In the genomic region with DNA sequence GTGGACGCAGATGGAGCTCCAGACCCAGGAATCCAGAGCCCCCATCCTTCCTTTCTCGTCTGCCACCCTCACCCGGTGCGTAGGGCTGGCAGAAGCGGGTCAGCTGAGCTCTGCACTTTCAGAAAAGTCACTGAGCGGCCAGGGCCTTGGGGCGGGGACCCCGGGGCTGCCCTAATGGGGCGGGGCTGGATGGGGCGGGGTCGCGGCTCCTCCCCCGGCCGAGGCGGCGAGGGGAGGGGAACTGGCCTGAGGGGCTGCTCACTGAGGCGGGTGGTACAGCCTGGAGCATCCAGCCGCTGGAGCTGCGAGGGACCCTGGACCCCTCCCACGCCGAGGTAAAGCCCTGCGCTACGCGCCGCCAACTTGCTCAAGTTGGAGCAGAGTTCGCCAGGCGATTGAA, we compare ENCODE assay signal across 1 cellular context.
TF ChIP-seq lines count a peak whose summit lies in the region.

A gene with protein sequence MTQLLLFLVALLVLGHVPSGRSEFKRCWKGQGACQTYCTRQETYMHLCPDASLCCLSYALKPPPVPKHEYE (minus strand): TSS at position 96 of the 400 bp plus-strand sequence. CDS start 2,114 bp downstream, outside the sequence.
A gene with protein sequence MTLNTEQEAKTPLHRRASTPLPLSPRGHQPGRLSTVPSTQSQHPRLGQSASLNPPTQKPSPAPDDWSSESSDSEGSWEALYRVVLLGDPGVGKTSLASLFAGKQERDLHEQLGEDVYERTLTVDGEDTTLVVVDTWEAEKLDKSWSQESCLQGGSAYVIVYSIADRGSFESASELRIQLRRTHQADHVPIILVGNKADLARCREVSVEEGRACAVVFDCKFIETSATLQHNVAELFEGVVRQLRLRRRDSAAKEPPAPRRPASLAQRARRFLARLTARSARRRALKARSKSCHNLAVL (plus strand): TSS at position 257 of the 400 bp plus-strand sequence. CDS start 1,158 bp downstream, outside the sequence.

TF ChIP-seq in WTC11, 78 proteins besides CTCF, POLR2A, EP300 and RAD21 (continued from another document):
- TF ChIP-seq, protein P1, sequence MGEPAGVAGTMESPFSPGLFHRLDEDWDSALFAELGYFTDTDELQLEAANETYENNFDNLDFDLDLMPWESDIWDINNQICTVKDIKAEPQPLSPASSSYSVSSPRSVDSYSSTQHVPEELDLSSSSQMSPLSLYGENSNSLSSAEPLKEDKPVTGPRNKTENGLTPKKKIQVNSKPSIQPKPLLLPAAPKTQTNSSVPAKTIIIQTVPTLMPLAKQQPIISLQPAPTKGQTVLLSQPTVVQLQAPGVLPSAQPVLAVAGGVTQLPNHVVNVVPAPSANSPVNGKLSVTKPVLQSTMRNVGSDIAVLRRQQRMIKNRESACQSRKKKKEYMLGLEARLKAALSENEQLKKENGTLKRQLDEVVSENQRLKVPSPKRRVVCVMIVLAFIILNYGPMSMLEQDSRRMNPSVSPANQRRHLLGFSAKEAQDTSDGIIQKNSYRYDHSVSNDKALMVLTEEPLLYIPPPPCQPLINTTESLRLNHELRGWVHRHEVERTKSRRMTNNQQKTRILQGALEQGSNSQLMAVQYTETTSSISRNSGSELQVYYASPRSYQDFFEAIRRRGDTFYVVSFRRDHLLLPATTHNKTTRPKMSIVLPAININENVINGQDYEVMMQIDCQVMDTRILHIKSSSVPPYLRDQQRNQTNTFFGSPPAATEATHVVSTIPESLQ (CRISPR knock-in tag; IDR thresholded peaks at IDR 0.05): no peak
